ENCODE assay signal across 8 cellular contexts in the genomic region with DNA sequence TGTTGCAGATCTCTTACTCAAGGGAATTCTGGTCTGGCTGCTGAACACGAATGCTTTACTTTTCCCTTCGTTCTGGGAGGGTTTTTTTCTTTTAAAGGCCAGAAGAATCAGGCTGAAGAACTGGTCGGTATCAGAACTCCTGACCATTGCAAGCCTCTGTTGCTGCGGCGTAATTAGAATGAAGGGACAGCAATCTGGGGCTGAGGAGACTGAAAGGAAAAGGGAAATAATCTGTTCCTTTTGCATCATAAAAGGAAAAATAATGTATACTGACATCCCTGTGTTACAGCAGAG. TPM values are rescaled to one million over a fixed set of nuclear protein-coding genes. Genes with fewer than 3 reads are reported as not detected.
DNase-seq lines count a peak whose midpoint lies in the region; ATAC-seq and TF ChIP-seq lines count a peak whose summit lies in the region.

No MANE protein-coding gene starts in this region.

- no peak overlapping the region for H2BK5ac ChIP-seq in H9 (ENCODE audit: insufficient read length, low read length)

- H3K9me3 ChIP-seq in H9 (ENCODE audit: control insufficient read depth, low read depth, low read length) (no peaks in the 10 kb centered on the region), WERI-Rb-1 (ENCODE audit: severe bottlenecking) (no peaks in the 10 kb centered on the region), left ventricle myocardium inferior (replicated peaks) (no peaks in the 10 kb centered on the region), skeletal muscle satellite cell (replicated peaks; ENCODE audit: low read length) (no peaks in the 10 kb centered on the region)

- no peak for DNase-seq in H9
- no peak for DNase-seq in WERI-Rb-1
- DNase-seq in left ventricle myocardium inferior, result no peak
- no peak for DNase-seq in RKO (ENCODE audit: low spot score)
- DNase-seq in GDM1 (lab: John Stamatoyannopoulos, UW), result no peak

- H3K27ac Mint-ChIP-seq in H9, result peak overlapping the region; percentile 85 to 96 (median 96)

- no peak overlapping the region for H4K5ac ChIP-seq in H9 (ENCODE audit: insufficient read length, low read depth, low read length)

- no CpG with 5 or more reads among the region's 5 CpGs for WGBS in H9 (ENCODE audit: extremely low coverage, insufficient read length, low lambda C conversion rate)

- no peak overlapping the region for H3K56ac ChIP-seq in H9 (ENCODE audit: insufficient read length, low read depth, low read length)

- H3K23ac ChIP-seq in H9 (ENCODE audit: insufficient read length, low read depth, low read length), result no peak overlapping the region

- no peak overlapping the region for H2AFZ ChIP-seq in H9 (ENCODE audit: low read length)

- H2BK15ac ChIP-seq in H9 (ENCODE audit: low read depth, low read length), result no peak overlapping the region

- H3K36me3 ChIP-seq in WERI-Rb-1 (no peaks in the 10 kb centered on the region), left ventricle myocardium inferior (no peaks in the 10 kb centered on the region), skeletal muscle satellite cell (ENCODE audit: insufficient read depth, low read length) (no peaks in the 10 kb centered on the region)

- H3K4me3 Mint-ChIP-seq in H9, result peak overlapping the region; percentile 87 to 96

- H4K91ac ChIP-seq in H9 (ENCODE audit: insufficient read length, low read depth, low read length), result no peak overlapping the region

- no peak overlapping the region for H3K14ac ChIP-seq in H9 (ENCODE audit: insufficient read depth, low read length)

- H3K4me1 ChIP-seq in H9 (ENCODE audit: insufficient read depth, low read length) (peaks cover 8% of the 10 kb centered on the region; the same call in 1 of the 2 replicates), left ventricle myocardium inferior (peaks cover 26% of the 10 kb centered on the region), skeletal muscle satellite cell (ENCODE audit: control insufficient read depth, insufficient read depth, low read length) (peaks cover 21% of the 10 kb centered on the region)

- H3K27me3 Mint-ChIP-seq in H9 (ENCODE audit: low read depth), result no peaks in the 10 kb centered on the region; the same call in 1 of the 2 replicates

- H3K23me2 ChIP-seq in H9 (ENCODE audit: insufficient read length, low read depth, low read length, poor library complexity, severe bottlenecking), result peaks cover 5% of the 10 kb centered on the region

- H3K27me3 ChIP-seq in H9 (ENCODE audit: insufficient read depth, low read length) (no peaks in the 10 kb centered on the region), WERI-Rb-1 (ENCODE audit: insufficient read depth, low read depth, severe bottlenecking) (no peaks in the 10 kb centered on the region), left ventricle myocardium inferior (ENCODE audit: low read depth) (no peaks in the 10 kb centered on the region), skeletal muscle satellite cell (ENCODE audit: control insufficient read depth, insufficient read depth, low read length) (peaks cover 4% of the 10 kb centered on the region)

- peaks cover 0 to 14% (median 9%) of the 10 kb centered on the region in 3 experiments; a peak in 5 of 7 replicates for H3K36me3 Mint-ChIP-seq in H9 (ENCODE audit: insufficient read depth in 1 of 3, low read depth in 3 of 3)

- H3K79me2 ChIP-seq in H9 (ENCODE audit: insufficient read depth, low read length), result peaks cover 45% of the 10 kb centered on the region; the same call in 1 of the 2 replicates

- peaks cover 0 to 3% of the 10 kb centered on the region in 2 experiments; a peak in 2 of 5 replicates for H3K9me3 Mint-ChIP-seq in H9

- H3K9ac ChIP-seq in H9 (ENCODE audit: extremely low read depth, insufficient read length, low read length) (peak overlapping the region; percentile 76), skeletal muscle satellite cell (ENCODE audit: low read depth, low read length) (peak overlapping the region; percentile 88)

- no peak overlapping the region for H3K27ac ChIP-seq in H9 (ENCODE audit: insufficient read length, low read depth, low read length)
- H3K27ac ChIP-seq in WERI-Rb-1, result peak overlapping the region; percentile 77
- peak overlapping the region; percentile 84 for H3K27ac ChIP-seq in left ventricle myocardium inferior (replicated peaks)

- H2AK5ac ChIP-seq in H9 (ENCODE audit: insufficient read length, low read length), result no peak overlapping the region

- H2BK120ac ChIP-seq in H9 (ENCODE audit: low read depth, low read length, poor library complexity, severe bottlenecking), result no peak overlapping the region

- H2BK20ac ChIP-seq in H9 (ENCODE audit: low read depth, low read length, poor library complexity, severe bottlenecking), result no peak overlapping the region

- H3K4me1 Mint-ChIP-seq in H9, result peaks cover 45 to 52% of the 10 kb centered on the region in 2 experiments

- H3K4me3 ChIP-seq in WERI-Rb-1 (ENCODE audit: low read depth, low read length) (peak overlapping the region; percentile 92), left ventricle myocardium inferior (peak overlapping the region; percentile 81), skeletal muscle satellite cell (ENCODE audit: low read length) (peak overlapping the region; percentile 77)

- H3K4ac ChIP-seq in H9 (ENCODE audit: low read depth, low read length), result no peak overlapping the region

- no peak overlapping the region for H3T11ph ChIP-seq in H9 (ENCODE audit: low read length)

- TF ChIP-seq CTCF in H9 (conservative IDR thresholded peaks at IDR 0.05) (no peak), WERI-Rb-1 (IDR thresholded peaks at IDR 0.05; ENCODE audit: low read depth, low read length) (no peak), left ventricle myocardium inferior (IDR thresholded peaks at IDR 0.05; ENCODE audit: borderline replicate concordance) (no peak)

- H3K4me2 ChIP-seq in H9 (ENCODE audit: insufficient read depth, insufficient read length, low read length), result peak overlapping the region; percentile 84
- peak overlapping the region; percentile 91 for H3K4me2 ChIP-seq in skeletal muscle satellite cell (ENCODE audit: low read length)

- no peak overlapping the region for H2BK12ac ChIP-seq in H9 (ENCODE audit: insufficient read length, low read depth, low read length)

- intact Hi-C loops in left ventricle myocardium inferior (cut with micrococcal nuclease), result no loop called here

- no peak overlapping the region for H4K8ac ChIP-seq in H9 (replicated peaks; ENCODE audit: insufficient read length, low read depth, low read length)

- ATAC-seq in GM18519 (IDR thresholded peaks at IDR 0.05; ENCODE audit: low FRiP score, unreplicated experiment), result no peak
- ATAC-seq in GM19452 (IDR thresholded peaks at IDR 0.05; ENCODE audit: unreplicated experiment), result no peak

- H4K20me1 ChIP-seq in H9 (ENCODE audit: control insufficient read depth, insufficient read depth, insufficient read length), result no peaks in the 10 kb centered on the region

- no peaks in the 10 kb centered on the region for H3K79me1 ChIP-seq in H9 (ENCODE audit: insufficient read depth, low read depth, low read length, poor library complexity, severe bottlenecking)

- H3K18ac ChIP-seq in H9 (ENCODE audit: insufficient read length, low read depth, low read length), result no peak overlapping the region

RNA-seq across cellular contexts. Expression of gene SC5D, which starts 0.7 kb away (rescaled TPM):
- total RNA-seq in H9 (2021) (90.4 and 92.0 TPM in 2 replicates), left ventricle myocardium inferior (18.7 TPM)
- total RNA-seq in skeletal muscle satellite cell (2012; rRNA removed), result 30.1 and 35.5 TPM in 2 replicates
